ENCODE assay signal across 8 cellular contexts in the genomic region with DNA sequence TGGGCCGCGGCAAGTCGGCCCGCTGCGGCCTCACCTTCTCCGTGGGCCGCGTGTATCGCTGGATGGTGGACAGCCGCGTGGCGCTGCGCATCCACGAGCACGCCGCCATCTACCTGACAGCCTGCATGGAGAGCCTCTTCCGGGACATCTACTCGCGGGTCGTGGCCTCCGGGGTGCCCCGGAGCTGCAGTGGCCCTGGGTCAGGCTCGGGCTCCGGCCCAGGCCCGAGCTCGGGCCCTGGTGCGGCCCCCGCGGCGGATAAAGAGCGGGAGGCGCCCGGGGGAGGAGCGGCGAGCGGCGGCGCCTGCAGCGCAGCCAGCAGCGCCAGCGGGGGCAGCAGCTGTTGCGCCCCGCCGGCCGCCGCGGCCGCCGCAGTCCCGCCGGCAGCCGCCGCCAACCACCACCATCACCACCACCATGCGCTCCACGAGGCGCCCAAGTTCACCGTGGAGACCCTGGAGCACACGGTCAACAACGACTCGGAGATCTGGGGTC.
A peak's percentile ranks its signal among the peaks of the same experiment; 100 is the strongest.
DNase-seq lines count a peak whose midpoint lies in the region; ATAC-seq, FAIRE-seq and TF ChIP-seq lines count a peak whose summit lies in the region.

No MANE protein-coding gene starts in this region.

- DNase-seq in heart right ventricle (no peak), cardiac septum (ENCODE audit: low spot score) (no peak), keratinocyte (ENCODE audit: low read depth, low spot score) (no peak), thyroid gland (no peak), posterior vena cava (ENCODE audit: low spot score) (no peak)
- no peak for DNase-seq in activated naive CD4-positive, alpha-beta T cell treated with anti-CD3 and anti-CD28 coated beads for 36 hours
- DNase-seq in effector CD4-positive, alpha-beta T cell: no peak

- peaks cover 4% of the 10 kb centered on the region for H3K36me3 Mint-ChIP-seq in activated naive CD4-positive, alpha-beta T cell treated with anti-CD3 and anti-CD28 coated beads for 36 hours (ENCODE audit: low read depth)

- peaks cover 32% of the 10 kb centered on the region for H3K4me1 Mint-ChIP-seq in activated naive CD4-positive, alpha-beta T cell treated with anti-CD3 and anti-CD28 coated beads for 36 hours (ENCODE audit: low read depth)

- WGBS in heart right ventricle, 2 donors: 0 to 1% methylated on average over 47 to 60 of the region's 60 CpGs
- 0% methylated on average over 4 of the region's 60 CpGs; no CpG with 5 or more reads in 1 of the 2 donors for WGBS in thyroid gland, 2 donors

- no peaks in the 10 kb centered on the region for H3K9me3 ChIP-seq in heart right ventricle
- H3K9me3 ChIP-seq in keratinocyte (ENCODE audit: control insufficient read depth, low read depth, low read length): no peaks in the 10 kb centered on the region
- no peaks in the 10 kb centered on the region for H3K9me3 ChIP-seq in thyroid gland

- no peaks in the 10 kb centered on the region for H3K9me3 Mint-ChIP-seq in activated naive CD4-positive, alpha-beta T cell treated with anti-CD3 and anti-CD28 coated beads for 36 hours

- CTCF ChIA-PET in activated naive CD4-positive, alpha-beta T cell treated with anti-CD3 and anti-CD28 coated beads for 36 hours (lab: Charles Lee): interaction anchor here (1.2 to 6.3 kb wide), 7 partner anchors 9 to 288 kb away, joined by 3 to 51 read pairs (median 9); no protein-coding TSS in a partner anchor

- H3K27me3 ChIP-seq in heart right ventricle: peaks cover 6 to 85% (median 82%) of the 10 kb centered on the region in 7 donors
- peaks cover 5% of the 10 kb centered on the region for H3K27me3 ChIP-seq in keratinocyte (ENCODE audit: control insufficient read depth, extremely low read depth, insufficient read depth, low read length)
- no peaks in the 10 kb centered on the region for H3K27me3 ChIP-seq in thyroid gland

- peaks cover 0 to 40% (median 25%) of the 10 kb centered on the region in 9 donors for H3K4me1 ChIP-seq in heart right ventricle
- peaks cover 13% of the 10 kb centered on the region for H3K4me1 ChIP-seq in keratinocyte (ENCODE audit: control insufficient read depth, extremely low read depth, insufficient read depth, low read length)
- H3K4me1 ChIP-seq in thyroid gland: peaks cover 8 to 18% of the 10 kb centered on the region in 2 donors

- peak overlapping the region; percentile 90 for H3K27ac Mint-ChIP-seq in activated naive CD4-positive, alpha-beta T cell treated with anti-CD3 and anti-CD28 coated beads for 36 hours

- peak overlapping the region; percentile 85 for H2AFZ ChIP-seq in keratinocyte (ENCODE audit: control insufficient read depth, low read length)

- H3K4me2 ChIP-seq in keratinocyte (ENCODE audit: control insufficient read depth, extremely low read depth, insufficient read depth, low read depth, low read length): peak overlapping the region; percentile 91

- TF ChIP-seq CTCF in heart right ventricle (IDR thresholded peaks at IDR 0.05): no peak
- no peak for TF ChIP-seq CTCF in keratinocyte (optimal IDR thresholded peaks at IDR 0.05 in 1 of 3, IDR thresholded peaks at IDR 0.05 in 1 of 3, conservative IDR thresholded peaks at IDR 0.05 in 1 of 3; ENCODE audit: extremely low read depth in 1 of 3, insufficient read depth in 2 of 3, low read length in 3 of 3)
- peak in 1 of 6 experiments; percentile 0 for TF ChIP-seq CTCF in thyroid gland (IDR thresholded peaks at IDR 0.05)

- H3K36me3 ChIP-seq in heart right ventricle: no peaks in the 10 kb centered on the region
- no peaks in the 10 kb centered on the region for H3K36me3 ChIP-seq in keratinocyte (ENCODE audit: control insufficient read depth in 2 of 2, extremely low read depth in 1 of 2, insufficient read depth in 2 of 2, low read length in 2 of 2)
- H3K36me3 ChIP-seq in thyroid gland: no peaks in the 10 kb centered on the region

- peak overlapping the region; percentile 85 for H3K4me3 Mint-ChIP-seq in activated naive CD4-positive, alpha-beta T cell treated with anti-CD3 and anti-CD28 coated beads for 36 hours

- intact Hi-C loops in heart right ventricle (cut with DNase I): no loop called here
- intact Hi-C loops in cardiac septum (cut with DNase I): no loop called here
- intact Hi-C loops in activated naive CD4-positive, alpha-beta T cell treated with anti-CD3 and anti-CD28 coated beads for 36 hours (cut with micrococcal nuclease): loop anchor here (1.0 to 10.0 kb wide), 8 partner anchors 53 to 1075 kb away; a partner anchor contains a TSS
- intact Hi-C loops in thyroid gland (cut with DNase I): loop anchor here (10.0 kb wide), 2 partner anchors 185 to 285 kb away; no protein-coding TSS in a partner anchor
- intact Hi-C loops in posterior vena cava (cut with DNase I): no loop called here

- peak overlapping the region; percentile 81 for H3K9ac ChIP-seq in keratinocyte (ENCODE audit: control insufficient read depth, extremely low read depth, insufficient read depth, low read length)

- no peaks in the 10 kb centered on the region for H3K27me3 Mint-ChIP-seq in activated naive CD4-positive, alpha-beta T cell treated with anti-CD3 and anti-CD28 coated beads for 36 hours (ENCODE audit: low read depth)

- dilution Hi-C loops in keratinocyte (cut with MboI; ENCODE audit: extremely low pct_ligation_motif_present, low sequenced_read_pairs): no loop called here

- no peak overlapping the region for H3K27ac ChIP-seq in heart right ventricle
- H3K27ac ChIP-seq in keratinocyte (ENCODE audit: control insufficient read depth, insufficient read depth, low read length): peak overlapping the region; percentile 69
- peak overlapping the region in 2 of 3 donors; percentile 66 to 81 for H3K27ac ChIP-seq in thyroid gland

- H3K4me3 ChIP-seq in heart right ventricle (peak overlapping the region; percentile 21 to 63 (median 53)), keratinocyte (ENCODE audit: control insufficient read depth in 2 of 3, extremely low read depth in 1 of 3, insufficient read depth in 2 of 3, low read depth in 1 of 3, low read length in 3 of 3) (peak overlapping the region; percentile 56 to 84 (median 77)), thyroid gland (replicated peaks in 1 of 3) (peak overlapping the region; percentile 51 to 76 (median 74))

- TF ChIP-seq POLR2A in thyroid gland (IDR thresholded peaks at IDR 0.05): no peak

- ATAC-seq in heart right ventricle (no peak), HG02759 (IDR thresholded peaks at IDR 0.05; ENCODE audit: unreplicated experiment) (no peak)

- H4K20me1 ChIP-seq in keratinocyte (ENCODE audit: control insufficient read depth, extremely low read depth, insufficient read depth, low read length): no peaks in the 10 kb centered on the region

- H3K79me2 ChIP-seq in keratinocyte (ENCODE audit: control insufficient read depth, insufficient read depth, low read length): peaks cover 10% of the 10 kb centered on the region

- H3K9me1 ChIP-seq in keratinocyte (ENCODE audit: control insufficient read depth, extremely low read depth, insufficient read depth, low read length): no peaks in the 10 kb centered on the region

- no peak for FAIRE-seq in keratinocyte (lab: Jason Lieb, UNC)

Comparison
In these comparisons a context has a peak if more than half of its experiments do, and no peak if none do; other contexts are left out.
1. H3K27ac ChIP-seq: peak in keratinocyte (single experiment) and thyroid gland (2 of 3); none in heart right ventricle (0 of 10).
2. intact Hi-C loops: an anchor here in activated naive CD4-positive, alpha-beta T cell treated with anti-CD3 and anti-CD28 coated beads for 36 hours (1.0 to 10.0 kb wide) and thyroid gland (10.0 kb wide); none called in heart right ventricle, cardiac septum and posterior vena cava.
3. Peak in every context shown above with its lines, with median percentiles within 50 percentile points of each other: H3K4me3 ChIP-seq.